8 cellular contexts compared by ENCODE assay signal in the genomic region with DNA sequence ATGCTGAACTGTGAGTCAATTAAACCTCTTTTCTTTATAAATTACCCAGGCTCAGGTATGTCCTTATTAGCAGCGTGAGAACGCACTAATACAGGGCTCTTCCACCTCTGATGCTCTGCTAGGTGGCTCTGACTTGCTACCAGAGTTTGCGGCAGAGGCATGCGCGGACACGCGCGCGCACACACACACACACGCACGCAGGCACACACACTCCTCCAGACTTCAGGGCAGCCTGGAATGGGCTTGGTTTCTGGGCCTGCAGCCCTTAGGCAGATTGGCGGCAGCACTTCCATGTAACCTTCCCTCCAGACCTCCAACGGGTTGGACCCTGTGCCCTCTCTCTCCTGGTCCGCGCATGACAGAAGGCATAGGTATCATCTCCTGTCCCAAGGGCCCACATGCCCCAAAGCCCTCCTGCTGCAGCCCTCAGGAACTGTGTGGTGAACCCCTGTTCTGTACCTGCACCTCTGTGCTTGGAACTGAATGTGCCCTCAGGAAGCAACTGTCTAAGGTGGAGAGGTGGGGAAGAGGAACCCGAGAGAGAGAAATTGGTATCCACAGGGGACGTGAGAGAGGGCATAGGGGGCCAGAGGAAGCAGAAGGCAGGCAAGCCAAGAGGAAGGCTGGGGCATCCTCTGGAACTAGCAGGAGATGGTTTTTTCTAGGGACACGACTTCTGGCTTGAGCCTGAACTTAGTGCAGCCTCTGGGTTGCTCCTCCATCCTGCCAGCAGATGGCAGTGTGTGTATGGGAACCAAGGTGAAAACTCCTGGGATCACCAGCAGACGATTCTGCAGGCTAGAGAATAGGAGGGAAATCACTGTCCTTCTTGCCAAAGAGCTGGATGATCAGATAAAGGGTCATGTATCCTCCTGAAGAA. TPM values are rescaled to one million over a fixed set of nuclear protein-coding genes. Genes with fewer than 3 reads are reported as not detected.
A peak's percentile ranks its signal among the peaks of the same experiment; 100 is the strongest.
DNase-seq lines count a peak whose midpoint lies in the region; FAIRE-seq and TF ChIP-seq lines count a peak whose summit lies in the region.

No MANE protein-coding gene starts in this region.

- peak; percentile 95 for TF ChIP-seq CTCF in HL-60 (IDR thresholded peaks at IDR 0.05; ENCODE audit: insufficient read depth, low read length)
- TF ChIP-seq CTCF in ovary (IDR thresholded peaks at IDR 0.05) = peak; percentile 30 to 50 (median 37)

- TF ChIP-seq POLR2A in ovary (IDR thresholded peaks at IDR 0.05) = no peak

- no peaks in the 10 kb centered on the region for H3K27me3 ChIP-seq in HL-60 (ENCODE audit: insufficient read depth, poor library complexity, severe bottlenecking)
- H3K27me3 ChIP-seq in ovary = no peaks in the 10 kb centered on the region

- no peak for FAIRE-seq in frontal cortex (lab: Jason Lieb, UNC)

- no peaks in the 10 kb centered on the region for H3K9me3 ChIP-seq in ovary

- H3K36me3 ChIP-seq in ovary = no peaks in the 10 kb centered on the region

- 69 to 71% (median 70%) methylated on average over 19 of the region's 19 CpGs for WGBS in ovary, 3 donors

- H3K27ac ChIP-seq in HL-60 (replicated peaks) (no peak overlapping the region), ovary (no peak overlapping the region)

- no peaks in the 10 kb centered on the region for H3K4me1 ChIP-seq in ovary (ENCODE audit: insufficient read depth)

- H3K4me3 ChIP-seq in HL-60 (replicated peaks; ENCODE audit: insufficient read depth, low read length) (no peak overlapping the region), ovary (no peak overlapping the region)

- TF ChIP-seq EP300 in ovary (IDR thresholded peaks at IDR 0.05) = no peak

- DNase-seq in activated effector memory CD4-positive, alpha-beta T cell treated with anti-CD3 and anti-CD28 coated beads, Interleukin-2, amount 50 U/mL, for 16 hours = peak; percentile 78
- no peak for DNase-seq in activated effector memory CD4-positive, alpha-beta T cell treated with Interleukin-2 at 50 U/mL for 16 hours
- peak; percentile 14 to 53 for DNase-seq in HL-60 (ENCODE audit: low read depth in 1 of 2, low spot score in 1 of 2)
- DNase-seq in NCI-H82 treated with DMSO at 0.1 percent for 48 hours (lab: John Stamatoyannopoulos, UW; ENCODE audit: unreplicated experiment) = peak; percentile 12
- DNase-seq in activated T-cell treated with anti-CD3 and anti-CD28 coated beads, Interleukin-2, amount 50 U/mL, for 48 hours = peak; percentile 54 to 59
- peak; percentile 69 to 82 for DNase-seq in frontal cortex (ENCODE audit: low spot score in 2 of 2)
- DNase-seq in ovary = peak; percentile 51 to 67 (median 66)
- no peak for DNase-seq in central memory CD4-positive, alpha-beta T cell

- intact Hi-C loops in ovary (cut with DNase I) = no loop called here

RNA-seq across cellular contexts. Expression of a gene that starts 23.4 kb away (rescaled TPM):
- total RNA-seq in frontal cortex (42.4 TPM), ovary (10 to 100 TPM; 21.0 to 31.4 (median 28.8) TPM)
- 10 to 100 TPM; 10.6 to 17.7 TPM for polyA plus RNA-seq in ovary

Comparison
In these comparisons a context has a peak if more than half of its experiments do, and no peak if none do; other contexts are left out.
1. DNase-seq: peak in activated effector memory CD4-positive, alpha-beta T cell treated with anti-CD3 and anti-CD28 coated beads, Interleukin-2, amount 50 U/mL, for 16 hours (single experiment), HL-60 (2 of 2), NCI-H82 treated with DMSO at 0.1 percent for 48 hours (single experiment), activated T-cell treated with anti-CD3 and anti-CD28 coated beads, Interleukin-2, amount 50 U/mL, for 48 hours (2 of 2), frontal cortex (2 of 2) and ovary (5 of 5); none in activated effector memory CD4-positive, alpha-beta T cell treated with Interleukin-2 at 50 U/mL for 16 hours (single experiment) and central memory CD4-positive, alpha-beta T cell (single experiment).